In the genomic region with DNA sequence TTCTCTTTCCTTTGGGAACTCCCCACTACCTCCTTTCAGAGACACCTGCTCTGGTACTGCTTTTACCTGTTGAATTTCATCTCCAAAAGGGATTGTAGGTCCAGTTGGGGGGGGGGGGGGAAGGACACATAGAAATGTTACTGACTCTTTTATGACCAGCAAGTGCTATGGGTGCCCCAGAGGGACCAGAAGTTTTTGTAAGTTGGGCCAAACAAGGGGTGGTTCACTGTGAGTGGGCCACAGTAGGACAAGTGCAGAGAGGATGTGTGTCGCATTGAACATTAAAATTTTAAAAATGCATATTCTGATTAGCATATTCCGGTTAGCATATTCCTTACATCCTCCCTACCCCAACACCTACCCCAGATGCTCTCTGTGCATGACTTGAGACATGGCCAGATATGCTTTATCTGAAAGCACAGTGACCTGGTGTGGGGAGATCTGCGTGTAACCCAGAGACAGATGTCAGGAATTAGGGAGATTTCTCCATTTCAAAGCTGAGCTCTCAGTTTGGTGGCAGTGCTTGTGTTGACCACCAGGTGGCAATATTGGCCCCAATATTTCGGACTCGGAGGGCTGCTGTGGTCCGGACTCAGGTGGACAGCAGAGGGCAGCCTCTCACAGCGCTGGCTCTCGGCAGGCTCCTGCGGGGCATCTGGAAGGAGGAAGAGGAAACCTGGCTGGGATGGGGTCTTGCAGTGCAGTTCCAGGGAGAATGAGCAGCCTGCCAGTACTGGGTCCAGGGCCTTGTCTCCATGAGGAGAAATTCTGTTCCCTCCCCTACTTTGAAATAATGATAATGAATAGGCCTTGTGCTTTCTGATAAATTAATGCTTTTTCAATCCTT, we compare ENCODE assay signal across 9 cellular contexts. TPM values are rescaled to one million over a fixed set of nuclear protein-coding genes. Genes with fewer than 3 reads are reported as not detected.
DNase-seq lines count a peak whose midpoint lies in the region; ATAC-seq, FAIRE-seq and TF ChIP-seq lines count a peak whose summit lies in the region.
"Had no signal": no experiment of that assay in that cellular context is flagged by ENCODE, and none has a peak within 500 bp of the region (broad histone marks: within the 10 kb centered on the region; RNA-seq: fewer than 3 reads in every experiment).

No MANE protein-coding gene starts in this region.

- H3K4me3 ChIP-seq in ovary (no peak overlapping the region), tibial artery (no peak overlapping the region)

- TF ChIP-seq CTCF in ovary (IDR thresholded peaks at IDR 0.05) (peak; percentile 100), tibial artery (IDR thresholded peaks at IDR 0.05) (peak; percentile 100)

- peak; percentile 74 for FAIRE-seq in G401.6 (lab: Jason Lieb, UNC)

- no peaks in the 10 kb centered on the region for H3K36me3 ChIP-seq in ovary
- H3K36me3 ChIP-seq in tibial artery: no peaks in the 10 kb centered on the region

- DNase-seq in NCI-H1417 (lab: John Stamatoyannopoulos, UW) (peak; percentile 82 to 95 (median 90)), SKM-1 (lab: John Stamatoyannopoulos, UW; ENCODE audit: unreplicated experiment) (peak; percentile 41), globus pallidus (ENCODE audit: low spot score) (peak; percentile 85), ovary (peak; percentile 90 to 94 (median 93)), tibial artery (peak; percentile 91 to 93)
- peak; percentile 73 for DNase-seq in activated naive CD4-positive, alpha-beta T cell treated with anti-CD3 and anti-CD28 coated beads, Interleukin-2, amount 50 U/mL, for 16 hours

- no peaks in the 10 kb centered on the region for H3K27me3 ChIP-seq in ovary
- peaks cover 0 to 9% of the 10 kb centered on the region in 2 donors for H3K27me3 ChIP-seq in tibial artery

- H3K4me1 ChIP-seq in ovary (ENCODE audit: insufficient read depth) (peaks cover 6% of the 10 kb centered on the region), tibial artery (peaks cover 3 to 34% (median 26%) of the 10 kb centered on the region in 4 donors)

- intact Hi-C loops in ovary (cut with DNase I): loop anchor here in 3 of 4 donors (1.0 to 10.0 kb wide), 3 partner anchors 66 to 174 kb away; no protein-coding TSS in a partner anchor
- intact Hi-C loops in tibial artery (cut with DNase I; ENCODE audit: low total_unique reads): loop anchor here (1.0 kb wide), 1 partner anchor 67 kb away; no protein-coding TSS in a partner anchor

- 15 to 18% (median 16%) methylated on average over 9 of the region's 9 CpGs for WGBS in ovary, 3 donors

- TF ChIP-seq EP300 in ovary (IDR thresholded peaks at IDR 0.05): no peak

- ATAC-seq in HG02571 (IDR thresholded peaks at IDR 0.05; ENCODE audit: unreplicated experiment): peak; percentile 75

- TF ChIP-seq POLR2A in ovary (IDR thresholded peaks at IDR 0.05): peak; percentile 53

- H3K27ac ChIP-seq in ovary: peak overlapping the region in 1 of 2 donors; percentile 71
- peak overlapping the region; percentile 46 to 54 for H3K27ac ChIP-seq in tibial artery

- H3K9me3 ChIP-seq in ovary (no peaks in the 10 kb centered on the region), tibial artery (no peaks in the 10 kb centered on the region)

RNA-seq across cellular contexts. Expression of gene CEBPE, which starts 1.6 kb away (rescaled TPM):
- total RNA-seq in ovary: not detected
- polyA plus RNA-seq in ovary: under 1 TPM in 1 of 2 donors, not detected in 1; 0.04 TPM
- total RNA-seq: urinary bladder had no signal

RNA-seq across cellular contexts. Expression of gene CIROP, which starts 15.8 kb away (rescaled TPM):
- not detected for total RNA-seq in ovary
- polyA plus RNA-seq in ovary: not detected
- total RNA-seq: urinary bladder had no signal
- polyA plus RNA-seq: urinary bladder had no signal

RNA-seq across cellular contexts. Expression of gene C14orf119, which starts 25.3 kb away (rescaled TPM):
- 10 to 100 TPM; 13.8 to 47.2 (median 41.5) TPM for total RNA-seq in ovary
- 10 to 100 TPM; 31.4 to 55.6 TPM for polyA plus RNA-seq in ovary

RNA-seq across cellular contexts. Expression of gene ACIN1, which starts 25.7 kb away (rescaled TPM):
- 100 to 1,000 TPM in 5 of 7 donors, 10 to 100 TPM in 2; 83.3 to 162 (median 135) TPM for total RNA-seq in ovary
- 100 to 1,000 TPM in 1 of 2 donors, 10 to 100 TPM in 1; 95.4 to 165 TPM for polyA plus RNA-seq in ovary

Comparison
In these comparisons a context has a peak if more than half of its experiments do, and no peak if none do; other contexts are left out.
1. DNase-seq: peak in every context shown above with its lines; median percentile 93 in ovary; 92 in tibial artery; 90 in NCI-H1417; 85 in globus pallidus; 73 in activated naive CD4-positive, alpha-beta T cell treated with anti-CD3 and anti-CD28 coated beads, Interleukin-2, amount 50 U/mL, for 16 hours; 41 in SKM-1.